Comparison of ENCODE assay signal across 26 cellular contexts in genomic region chr14:66677780-66678179, GRCh38.
"Had no signal": no experiment of that assay in that cellular context is flagged by ENCODE, and none has a peak within 500 bp of the region (broad histone marks: within the 10 kb centered on the region; RNA-seq: fewer than 3 reads in every experiment).

No MANE protein-coding gene starts in this region.

- H3K27me3 ChIP-seq: colonic mucosa, esophagus squamous epithelium, gastrocnemius medialis, heart right ventricle, left lung had no signal

- DNase-seq: colonic mucosa; cortex of kidney; effector CD8-positive, alpha-beta T cell; effector memory CD8-positive, alpha-beta T cell; endodermal cell; erythroblast; esophagus squamous epithelium; foreskin fibroblast; foreskin melanocyte; gastrocnemius medialis; glutamatergic neuron; head of caudate nucleus; heart right ventricle; hippocampal formation; left cardiac atrium; left lung; left ventricle myocardium superior; lower lobe of right lung; mesenchymal stem cell; mucosa of descending colon; naive B cell had no signal

- ATAC-seq: effector memory CD8-positive, alpha-beta T cell; esophagus mucosa; gastrocnemius medialis; heart right ventricle; left cardiac atrium; left lung; left ventricle myocardium superior; lower lobe of right lung; mucosa of descending colon had no signal

- H3K9me3 ChIP-seq: colonic mucosa had no signal

- H3K36me3 ChIP-seq: colonic mucosa, esophagus squamous epithelium, gastrocnemius medialis, left lung, lower lobe of right lung had no signal

- H3K4me3 Mint-ChIP-seq: dendritic cell treated with granulocyte-macrophage colony-stimulating factor and Interleukin-4, amounts not matched to agents 40 ng/mL and 50 ng/mL, for 4 days; effector memory CD8-positive, alpha-beta T cell; endodermal cell; mesothelial cell of epicardium had no signal

- FAIRE-seq: keratinocyte had no signal

- H3K4me1 Mint-ChIP-seq: endodermal cell, mesothelial cell of epicardium, naive B cell had no signal

- H3K4me3 ChIP-seq: colonic mucosa, esophagus squamous epithelium, gastrocnemius medialis, heart right ventricle, left lung, lower lobe of right lung, mucosa of descending colon had no signal

- H3K27ac Mint-ChIP-seq: dendritic cell treated with granulocyte-macrophage colony-stimulating factor and Interleukin-4, amounts not matched to agents 40 ng/mL and 50 ng/mL, for 4 days; effector memory CD8-positive, alpha-beta T cell; endodermal cell; mesothelial cell of epicardium had no signal

- H3K27me3 Mint-ChIP-seq: dendritic cell treated with granulocyte-macrophage colony-stimulating factor and Interleukin-4, amounts not matched to agents 40 ng/mL and 50 ng/mL, for 4 days; effector memory CD8-positive, alpha-beta T cell; naive B cell had no signal

- H3K27ac ChIP-seq: colonic mucosa, epithelial cell of prostate, esophagus squamous epithelium, gastrocnemius medialis, heart right ventricle, left lung, lower lobe of right lung had no signal

- H3K4me1 ChIP-seq: colonic mucosa, esophagus squamous epithelium, gastrocnemius medialis, heart right ventricle, left lung, lower lobe of right lung had no signal
